In genomic region chr19:41449079-41449864, GRCh38 we compare ENCODE assay signal across 8 cellular contexts. TPM values are rescaled to one million over a fixed set of nuclear protein-coding genes. Genes with fewer than 3 reads are reported as not detected.
DNase-seq lines count a peak whose midpoint lies in the region; ATAC-seq and TF ChIP-seq lines count a peak whose summit lies in the region.

No MANE protein-coding gene starts in this region.

- peak; percentile 64 for DNase-seq in CMK (ENCODE audit: low read depth)
- peak; percentile 41 for DNase-seq in HFFc6
- DNase-seq in NCI-H82 treated with DMSO at 0.1 percent for 48 hours (lab: John Stamatoyannopoulos, UW; ENCODE audit: unreplicated experiment) = peak; percentile 52
- peak; percentile 41 to 59 for DNase-seq in activated CD8-positive, alpha-beta memory T cell treated with anti-CD3 and anti-CD28 coated beads for 1 hour (ENCODE audit: extremely low read depth in 1 of 2, low read depth in 1 of 2)
- DNase-seq in effector memory CD8-positive, alpha-beta T cell = peak; percentile 64 to 70 (median 66)
- peak; percentile 73 to 82 for DNase-seq in memory B cell (ENCODE audit: low spot score in 2 of 2)
- DNase-seq in stimulated activated CD8-positive, alpha-beta memory T cell treated with anti-CD3 and anti-CD28 coated beads, Interleukin-2, amount 100 ng/mL, for 48 hours (ENCODE audit: low read depth in 2 of 2) = peak; percentile 50 to 55

- H3K9me3 Mint-ChIP-seq in HFFc6 (no peaks in the 10 kb centered on the region), memory B cell (no peaks in the 10 kb centered on the region)
- no peaks in the 10 kb centered on the region for H3K9me3 Mint-ChIP-seq in effector memory CD8-positive, alpha-beta T cell

- H3K36me3 Mint-ChIP-seq in HFFc6 (ENCODE audit: low read depth) (no peaks in the 10 kb centered on the region), memory B cell (no peaks in the 10 kb centered on the region)
- H3K36me3 Mint-ChIP-seq in effector memory CD8-positive, alpha-beta T cell (ENCODE audit: insufficient read depth) = peaks cover 3% of the 10 kb centered on the region

- H3K4me1 Mint-ChIP-seq in HFFc6 (ENCODE audit: low read depth) (peaks cover 5% of the 10 kb centered on the region; the same call in 1 of the 2 replicates), memory B cell (peaks cover 27% of the 10 kb centered on the region)
- peaks cover 9 to 10% of the 10 kb centered on the region in 2 donors for H3K4me1 Mint-ChIP-seq in effector memory CD8-positive, alpha-beta T cell (ENCODE audit: low read depth in 2 of 2)

- peak; percentile 86 for ATAC-seq in effector memory CD8-positive, alpha-beta T cell (replicated peaks)
- ATAC-seq in memory B cell (ENCODE audit: low read depth) = peak; percentile 85
- no peak for ATAC-seq in HG03025 (IDR thresholded peaks at IDR 0.05; ENCODE audit: low FRiP score, unreplicated experiment)

- H3K27me3 Mint-ChIP-seq in HFFc6 (ENCODE audit: insufficient read depth) (peaks cover 33% of the 10 kb centered on the region), memory B cell (peaks cover 6% of the 10 kb centered on the region)
- peaks cover 21 to 49% of the 10 kb centered on the region in 2 donors for H3K27me3 Mint-ChIP-seq in effector memory CD8-positive, alpha-beta T cell

- peak; percentile 98 for TF ChIP-seq CTCF in HFFc6 (IDR thresholded peaks at IDR 0.05)

- H3K4me3 Mint-ChIP-seq in HFFc6 = peak overlapping the region; percentile 75
- H3K4me3 Mint-ChIP-seq in effector memory CD8-positive, alpha-beta T cell = peak overlapping the region; percentile 75
- peak overlapping the region; percentile 81 for H3K4me3 Mint-ChIP-seq in memory B cell

- H3K27ac Mint-ChIP-seq in HFFc6 (no peak overlapping the region), memory B cell (peak overlapping the region; percentile 36)
- H3K27ac Mint-ChIP-seq in effector memory CD8-positive, alpha-beta T cell = peak overlapping the region in 1 of 2 donors; percentile 47

RNA-seq across cellular contexts. Expression of gene ERICH4, which starts 6.3 kb away (rescaled TPM):
- not detected for total RNA-seq in HFFc6 (2021; fragmentation: NEBNext Ultra II Directional; extraction: Animal tissue kit (Norgen Biotek cat#: 25700))

RNA-seq across cellular contexts. Expression of gene DMAC2, which starts 9.6 kb away (rescaled TPM):
- 10 to 100 TPM; 42.8 to 52.2 (median 46.3) TPM for total RNA-seq in HFFc6 (2021; fragmentation: NEBNext Ultra II Directional; extraction: Animal tissue kit (Norgen Biotek cat#: 25700))

RNA-seq across cellular contexts. Expression of gene B3GNT8, which starts 22.1 kb away (rescaled TPM):
- total RNA-seq in HFFc6 (2021; fragmentation: NEBNext Ultra II Directional; extraction: Animal tissue kit (Norgen Biotek cat#: 25700)) = 1 to 10 TPM in 3 of 6 experiments, under 1 TPM in 3; 0.47 to 2.1 (median 0.99) TPM

RNA-seq across cellular contexts. Expression of gene BCKDHA, which starts 51.7 kb away (rescaled TPM):
- 10 to 100 TPM in 3 of 6 experiments, 1 to 10 TPM in 3; 7.8 to 17.6 (median 9.8) TPM for total RNA-seq in HFFc6 (2021; fragmentation: NEBNext Ultra II Directional; extraction: Animal tissue kit (Norgen Biotek cat#: 25700))

RNA-seq across cellular contexts. Expression of gene EXOSC5, which starts 52.1 kb away (rescaled TPM):
- total RNA-seq in HFFc6 (2021; fragmentation: NEBNext Ultra II Directional; extraction: Animal tissue kit (Norgen Biotek cat#: 25700)) = 10 to 100 TPM; 16.5 to 23.5 (median 18.1) TPM
